In genomic region chr13:68749801-68750200, GRCh38 we compare ENCODE assay signal across 28 cellular contexts.
"Had no signal": no experiment of that assay in that cellular context is flagged by ENCODE, and none has a peak within 500 bp of the region (broad histone marks: within the 10 kb centered on the region; RNA-seq: fewer than 3 reads in every experiment).

No MANE protein-coding gene starts in this region.

- H3K4me1 ChIP-seq: breast epithelium, colonic mucosa, SJSA1 had no signal

- H3K4me3 ChIP-seq: breast epithelium, colonic mucosa, SJSA1 had no signal

- H3K27ac ChIP-seq: breast epithelium, colonic mucosa, KMS-11, SJSA1, VCaP had no signal

- H3K27me3 ChIP-seq: breast epithelium, colonic mucosa, SJSA1 had no signal

- H3K9ac ChIP-seq: KMS-11 had no signal

- H3K4me2 ChIP-seq: KMS-11 had no signal

- ATAC-seq: activated T-helper 17 cell treated with anti-CD3 and anti-CD28 coated beads, Interleukin-2, amount 50 U/mL, for 72 hours; T-cell had no signal

- H3K9me3 ChIP-seq: breast epithelium, colonic mucosa, SJSA1 had no signal

- DNase-seq: activated CD4-positive, alpha-beta memory T cell treated with anti-CD3 and anti-CD28 coated beads for 36 hours; activated CD4-positive, alpha-beta T cell treated with anti-CD3 and anti-CD28 coated beads, Interleukin-2, amount 10 ng/mL, durations not matched to agents 7 days and 5 days; activated CD4-positive, CD25-positive, alpha-beta regulatory T cell; activated CD8-positive, alpha-beta memory T cell treated with anti-CD3 and anti-CD28 coated beads for 24 hours; activated gamma-delta T cell; activated naive CD4-positive, alpha-beta T cell treated with anti-CD3 and anti-CD28 coated beads for 36 hours; activated T-cell treated with anti-CD3 and anti-CD28 coated beads for 4 hours; activated T-cell treated with anti-CD3 and anti-CD28 coated beads, Interleukin-2, amount 50 U/mL, for 48 hours; amygdala; caudate nucleus; colonic mucosa; NCI-H1048; NCI-H146; NCI-H1930; NCI-H2171; NCI-H226; NCI-H526 treated with DMSO at 0.1 percent for 48 hours; NCI-H82; OCI-M1; SHP77; T-cell; T-helper 2 cell had no signal

- FAIRE-seq: RCC 7860 had no signal

- H3K36me3 ChIP-seq: colonic mucosa, SJSA1 had no signal
